In the genomic region with DNA sequence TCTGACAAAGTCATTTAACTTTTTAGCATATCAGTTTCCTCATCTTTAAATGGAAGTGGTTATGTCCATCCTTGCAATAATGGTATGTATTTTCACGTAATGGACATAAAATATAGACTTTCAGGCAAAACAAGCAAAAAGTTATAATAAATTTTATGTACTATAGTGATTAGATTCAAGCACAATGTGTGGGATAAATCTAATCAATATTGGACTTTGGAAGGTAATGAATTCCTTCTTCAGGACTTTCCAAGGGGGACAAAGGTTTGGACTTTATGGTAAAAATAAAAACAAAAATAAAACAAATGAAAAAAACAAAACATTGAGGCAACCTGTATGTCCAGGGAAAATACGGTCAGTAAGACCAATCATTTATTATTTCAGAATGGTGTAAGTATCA, we compare ENCODE assay signal across 35 cellular contexts.
"Had no signal": no experiment of that assay in that cellular context is flagged by ENCODE, and none has a peak within 500 bp of the region (broad histone marks: within the 10 kb centered on the region; RNA-seq: fewer than 3 reads in every experiment).

No MANE protein-coding gene starts in this region.

- H3K4me3 ChIP-seq: ascending aorta, cardiac muscle cell had no signal

- DNase-seq: activated B cell treated with CpG ODN at 0.5 μM for 24 hours; activated CD4-positive, alpha-beta memory T cell treated with anti-CD3 and anti-CD28 coated beads, Interleukin-2, amount 10 ng/mL, durations not matched to agents 7 days and 5 days; activated CD4-positive, alpha-beta T cell treated with anti-CD3 and anti-CD28 coated beads for 4 hours; activated CD4-positive, alpha-beta T cell treated with anti-CD3 and anti-CD28 coated beads, Interleukin-2, amount 10 ng/mL, durations not matched to agents 24 days and 14 days; activated CD4-positive, alpha-beta T cell treated with anti-CD3 and anti-CD28 coated beads, Interleukin-2, amount 50 U/mL, for 48 hours; activated CD4-positive, CD25-positive, alpha-beta regulatory T cell treated with anti-CD3 and anti-CD28 coated beads, Interleukin-2, amount 50 U/mL, for 72 hours; activated CD8-positive, alpha-beta memory T cell treated with anti-CD3 and anti-CD28 coated beads for 24 hours; activated CD8-positive, alpha-beta memory T cell treated with anti-CD3 and anti-CD28 coated beads, Interleukin-2, amount 10 ng/mL, durations not matched to agents 7 days and 5 days; activated CD8-positive, alpha-beta memory T cell treated with anti-CD3 and anti-CD28 coated beads, Interleukin-2, amount 50 U/mL, for 48 hours; activated CD8-positive, alpha-beta T cell treated with anti-CD3 and anti-CD28 coated beads, Interleukin-2, amount 10 ng/mL, durations not matched to agents 7 days and 5 days; activated effector memory CD4-positive, alpha-beta T cell treated with Interleukin-2 at 50 U/mL for 16 hours; activated gamma-delta T cell; activated naive CD4-positive, alpha-beta T cell treated with anti-CD3 and anti-CD28 coated beads, Interleukin-2, amount 10 ng/mL, durations not matched to agents 7 days and 5 days; activated naive CD4-positive, alpha-beta T cell treated with Interleukin-2 at 50 U/mL for 16 hours; activated naive CD8-positive, alpha-beta T cell treated with anti-CD3 and anti-CD28 coated beads, Interleukin-2, amount 10 ng/mL, durations not matched to agents 7 days and 5 days; activated naive CD8-positive, alpha-beta T cell treated with anti-CD3 and anti-CD28 coated beads, Interleukin-2, amount 50 U/mL, for 24 hours; activated T-cell treated with anti-CD3 and anti-CD28 coated beads, Interleukin-2, amount 50 U/mL, for 4 hours; amygdala; anterior cingulate cortex; caudate nucleus; cerebellar nuclear complex; T-cell; T-helper 17 cell; T-helper 9 cell had no signal

- FAIRE-seq: bronchial epithelial cell, TTC549 had no signal

- H3K27me3 Mint-ChIP-seq: activated B cell treated with CpG ODN at 0.5 μM for 24 hours; activated CD4-positive, alpha-beta memory T cell treated with anti-CD3 and anti-CD28 coated beads, Interleukin-2, amount 10 ng/mL, durations not matched to agents 7 days and 5 days; activated CD4-positive, alpha-beta T cell treated with anti-CD3 and anti-CD28 coated beads, Interleukin-2, amount 10 ng/mL, durations not matched to agents 24 days and 14 days; activated CD8-positive, alpha-beta memory T cell treated with anti-CD3 and anti-CD28 coated beads, Interleukin-2, amount 10 ng/mL, durations not matched to agents 7 days and 5 days; activated naive CD4-positive, alpha-beta T cell treated with anti-CD3 and anti-CD28 coated beads, Interleukin-2, amount 10 ng/mL, durations not matched to agents 7 days and 5 days; activated naive CD4-positive, alpha-beta T cell treated with anti-CD3 and anti-CD28 coated beads, Interleukin-2, amount 50 U/mL, for 24 hours; activated naive CD8-positive, alpha-beta T cell; activated naive CD8-positive, alpha-beta T cell treated with anti-CD3 and anti-CD28 coated beads, Interleukin-2, amount 10 ng/mL, durations not matched to agents 7 days and 5 days; activated naive CD8-positive, alpha-beta T cell treated with anti-CD3 and anti-CD28 coated beads, Interleukin-2, amount 50 U/mL, for 24 hours; brain; central memory CD8-positive, alpha-beta T cell; T-cell; T-helper 17 cell had no signal

- H3K4me1 Mint-ChIP-seq: activated B cell treated with CpG ODN at 0.5 μM for 24 hours; activated CD4-positive, alpha-beta memory T cell treated with anti-CD3 and anti-CD28 coated beads, Interleukin-2, amount 10 ng/mL, durations not matched to agents 7 days and 5 days; activated CD4-positive, alpha-beta T cell treated with anti-CD3 and anti-CD28 coated beads, Interleukin-2, amount 10 ng/mL, durations not matched to agents 24 days and 14 days; activated CD8-positive, alpha-beta memory T cell treated with anti-CD3 and anti-CD28 coated beads, Interleukin-2, amount 10 ng/mL, durations not matched to agents 7 days and 5 days; activated naive CD4-positive, alpha-beta T cell treated with anti-CD3 and anti-CD28 coated beads, Interleukin-2, amount 10 ng/mL, durations not matched to agents 7 days and 5 days; activated naive CD4-positive, alpha-beta T cell treated with anti-CD3 and anti-CD28 coated beads, Interleukin-2, amount 50 U/mL, for 24 hours; activated naive CD8-positive, alpha-beta T cell treated with anti-CD3 and anti-CD28 coated beads, Interleukin-2, amount 10 ng/mL, durations not matched to agents 7 days and 5 days; activated naive CD8-positive, alpha-beta T cell treated with anti-CD3 and anti-CD28 coated beads, Interleukin-2, amount 50 U/mL, for 24 hours; central memory CD8-positive, alpha-beta T cell; T-cell; T-helper 17 cell had no signal

- H3K36me3 ChIP-seq: ascending aorta, cardiac muscle cell had no signal

- H3K4me1 ChIP-seq: ascending aorta had no signal

- H3K4me3 Mint-ChIP-seq: activated B cell treated with CpG ODN at 0.5 μM for 24 hours; activated CD4-positive, alpha-beta memory T cell treated with anti-CD3 and anti-CD28 coated beads, Interleukin-2, amount 10 ng/mL, durations not matched to agents 7 days and 5 days; activated CD4-positive, alpha-beta T cell treated with anti-CD3 and anti-CD28 coated beads, Interleukin-2, amount 10 ng/mL, durations not matched to agents 24 days and 14 days; activated CD8-positive, alpha-beta memory T cell treated with anti-CD3 and anti-CD28 coated beads, Interleukin-2, amount 10 ng/mL, durations not matched to agents 7 days and 5 days; activated CD8-positive, alpha-beta T cell treated with anti-CD3 and anti-CD28 coated beads, Interleukin-2, amount 10 ng/mL, durations not matched to agents 7 days and 5 days; activated naive CD4-positive, alpha-beta T cell treated with anti-CD3 and anti-CD28 coated beads, Interleukin-2, amount 10 ng/mL, durations not matched to agents 7 days and 5 days; activated naive CD4-positive, alpha-beta T cell treated with anti-CD3 and anti-CD28 coated beads, Interleukin-2, amount 50 U/mL, for 24 hours; activated naive CD8-positive, alpha-beta T cell; activated naive CD8-positive, alpha-beta T cell treated with anti-CD3 and anti-CD28 coated beads, Interleukin-2, amount 10 ng/mL, durations not matched to agents 7 days and 5 days; activated naive CD8-positive, alpha-beta T cell treated with anti-CD3 and anti-CD28 coated beads, Interleukin-2, amount 50 U/mL, for 24 hours; activated T-cell treated with anti-CD3 and anti-CD28 coated beads, Interleukin-2, amount 50 U/mL, for 4 hours; brain; central memory CD8-positive, alpha-beta T cell; T-cell; T-helper 17 cell; T-helper 2 cell treated with Interferon-gamma antibody and Interleukin-4, amounts not matched to agents 5 μg/mL and 100 μg/mL, for 36 hours had no signal

- H3K9me3 ChIP-seq: ascending aorta had no signal

- H3K9me3 Mint-ChIP-seq: activated B cell treated with CpG ODN at 0.5 μM for 24 hours; activated CD4-positive, alpha-beta T cell treated with anti-CD3 and anti-CD28 coated beads, Interleukin-2, amount 10 ng/mL, durations not matched to agents 24 days and 14 days; activated naive CD4-positive, alpha-beta T cell treated with anti-CD3 and anti-CD28 coated beads, Interleukin-2, amount 10 ng/mL, durations not matched to agents 7 days and 5 days; activated naive CD4-positive, alpha-beta T cell treated with anti-CD3 and anti-CD28 coated beads, Interleukin-2, amount 50 U/mL, for 24 hours; activated naive CD8-positive, alpha-beta T cell treated with anti-CD3 and anti-CD28 coated beads, Interleukin-2, amount 10 ng/mL, durations not matched to agents 7 days and 5 days; brain had no signal

- ATAC-seq: activated CD8-positive, alpha-beta memory T cell treated with anti-CD3 and anti-CD28 coated beads, Interleukin-2, amount 10 ng/mL, durations not matched to agents 7 days and 5 days; activated CD8-positive, alpha-beta T cell treated with anti-CD3 and anti-CD28 coated beads, Interleukin-2, amount 10 ng/mL, durations not matched to agents 7 days and 5 days; activated naive CD8-positive, alpha-beta T cell treated with anti-CD3 and anti-CD28 coated beads, Interleukin-2, amount 50 U/mL, for 24 hours; activated T-cell treated with anti-CD3 and anti-CD28 coated beads, Interleukin-2, amount 50 U/mL, for 4 hours; T-cell; T-helper 17 cell had no signal

- H3K36me3 Mint-ChIP-seq: activated CD8-positive, alpha-beta memory T cell treated with anti-CD3 and anti-CD28 coated beads, Interleukin-2, amount 10 ng/mL, durations not matched to agents 7 days and 5 days; activated naive CD4-positive, alpha-beta T cell treated with anti-CD3 and anti-CD28 coated beads, Interleukin-2, amount 10 ng/mL, durations not matched to agents 7 days and 5 days; activated naive CD4-positive, alpha-beta T cell treated with anti-CD3 and anti-CD28 coated beads, Interleukin-2, amount 50 U/mL, for 24 hours; activated naive CD8-positive, alpha-beta T cell; activated naive CD8-positive, alpha-beta T cell treated with anti-CD3 and anti-CD28 coated beads, Interleukin-2, amount 10 ng/mL, durations not matched to agents 7 days and 5 days; brain; T-cell had no signal

- H3K27me3 ChIP-seq: ascending aorta, cardiac muscle cell had no signal

- H3K27ac Mint-ChIP-seq: activated B cell treated with CpG ODN at 0.5 μM for 24 hours; activated CD4-positive, alpha-beta memory T cell treated with anti-CD3 and anti-CD28 coated beads, Interleukin-2, amount 10 ng/mL, durations not matched to agents 7 days and 5 days; activated CD4-positive, alpha-beta T cell treated with anti-CD3 and anti-CD28 coated beads, Interleukin-2, amount 10 ng/mL, durations not matched to agents 24 days and 14 days; activated CD8-positive, alpha-beta memory T cell treated with anti-CD3 and anti-CD28 coated beads, Interleukin-2, amount 10 ng/mL, durations not matched to agents 7 days and 5 days; activated CD8-positive, alpha-beta T cell treated with anti-CD3 and anti-CD28 coated beads, Interleukin-2, amount 10 ng/mL, durations not matched to agents 7 days and 5 days; activated naive CD4-positive, alpha-beta T cell treated with anti-CD3 and anti-CD28 coated beads, Interleukin-2, amount 10 ng/mL, durations not matched to agents 7 days and 5 days; activated naive CD4-positive, alpha-beta T cell treated with anti-CD3 and anti-CD28 coated beads, Interleukin-2, amount 50 U/mL, for 24 hours; activated naive CD8-positive, alpha-beta T cell; activated naive CD8-positive, alpha-beta T cell treated with anti-CD3 and anti-CD28 coated beads, Interleukin-2, amount 10 ng/mL, durations not matched to agents 7 days and 5 days; activated naive CD8-positive, alpha-beta T cell treated with anti-CD3 and anti-CD28 coated beads, Interleukin-2, amount 50 U/mL, for 24 hours; activated T-helper 2 cell treated with anti-CD3 and anti-CD28 coated beads, Interferon-gamma antibody, Interleukin-2, Interleukin-4, amounts not matched to agents 10 μg/mL and 5 μg/mL and 100 μg/mL, durations not matched to agents 14 hours and 24 hours and 36 hours; brain; T-cell; T-helper 17 cell; T-helper 2 cell treated with Interferon-gamma antibody and Interleukin-4, amounts not matched to agents 5 μg/mL and 100 μg/mL, for 36 hours had no signal

- H3K27ac ChIP-seq: ascending aorta, cardiac muscle cell, VCaP had no signal
